Comparison of ENCODE assay signal across 19 cellular contexts in the genomic region with DNA sequence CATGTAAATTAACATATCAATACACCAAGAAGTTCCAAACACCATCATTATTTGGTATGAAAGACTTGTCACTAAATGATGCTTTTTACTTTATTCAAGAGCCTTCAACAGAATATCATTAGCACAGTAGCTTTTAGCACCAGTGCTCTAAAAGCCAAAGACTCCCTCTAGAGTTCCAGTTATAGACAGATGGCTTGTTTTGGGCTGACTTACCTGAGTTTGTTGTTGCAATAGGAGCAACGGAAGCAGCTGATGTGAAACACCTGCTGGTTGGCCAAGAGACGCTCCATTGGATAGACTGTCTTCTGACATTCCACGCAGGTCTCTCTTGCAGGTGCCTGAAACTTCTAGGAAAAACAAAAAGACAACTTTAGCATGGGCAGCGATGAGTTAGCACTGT.
"Had no signal": no experiment of that assay in that cellular context is flagged by ENCODE, and none has a peak within 500 bp of the region (broad histone marks: within the 10 kb centered on the region; RNA-seq: fewer than 3 reads in every experiment).

No MANE protein-coding gene starts in this region.

- ATAC-seq: activated CD8-positive, alpha-beta T cell treated with anti-CD3 and anti-CD28 coated beads, Interleukin-2, amount 10 ng/mL, durations not matched to agents 7 days and 5 days; effector memory CD8-positive, alpha-beta T cell; naive thymus-derived CD8-positive, alpha-beta T cell; right cardiac atrium; T-cell had no signal

- H3K36me3 ChIP-seq: breast epithelium, ovary had no signal

- H3K4me3 Mint-ChIP-seq: activated B cell treated with CpG ODN at 0.5 μM for 24 hours; activated CD8-positive, alpha-beta T cell treated with anti-CD3 and anti-CD28 coated beads, Interleukin-2, amount 10 ng/mL, durations not matched to agents 7 days and 5 days; effector memory CD8-positive, alpha-beta T cell; immature natural killer cell; memory B cell; naive thymus-derived CD8-positive, alpha-beta T cell; T-cell had no signal

- H3K9me3 ChIP-seq: ascending aorta, breast epithelium, ovary, psoas muscle, SK-N-SH, thoracic aorta, upper lobe of left lung had no signal

- H3K27ac ChIP-seq: ascending aorta, breast epithelium, ovary, psoas muscle, upper lobe of left lung had no signal

- H3K27ac Mint-ChIP-seq: activated B cell treated with CpG ODN at 0.5 μM for 24 hours; activated CD8-positive, alpha-beta T cell treated with anti-CD3 and anti-CD28 coated beads, Interleukin-2, amount 10 ng/mL, durations not matched to agents 7 days and 5 days; immature natural killer cell; memory B cell; T-cell had no signal

- H3K27me3 Mint-ChIP-seq: activated B cell treated with CpG ODN at 0.5 μM for 24 hours; effector memory CD8-positive, alpha-beta T cell; memory B cell; naive thymus-derived CD8-positive, alpha-beta T cell; T-cell had no signal

- H3K4me3 ChIP-seq: ascending aorta, breast epithelium, ovary, psoas muscle, thoracic aorta, upper lobe of left lung had no signal

- H3K9ac ChIP-seq: SK-N-SH had no signal

- H3K4me1 Mint-ChIP-seq: activated B cell treated with CpG ODN at 0.5 μM for 24 hours, immature natural killer cell, memory B cell had no signal

- H3K9me3 Mint-ChIP-seq: activated B cell treated with CpG ODN at 0.5 μM for 24 hours; effector memory CD8-positive, alpha-beta T cell; immature natural killer cell; memory B cell; naive thymus-derived CD8-positive, alpha-beta T cell; T-cell had no signal

- H3K27me3 ChIP-seq: ascending aorta, breast epithelium, ovary, upper lobe of left lung had no signal

- H3K4me2 ChIP-seq: SK-N-SH had no signal

- H3K9me2 ChIP-seq: SK-N-SH had no signal

- DNase-seq: activated B cell treated with CpG ODN at 0.5 μM for 24 hours; activated CD4-positive, alpha-beta T cell treated with anti-CD3 and anti-CD28 coated beads for 48 hours; activated CD8-positive, alpha-beta memory T cell treated with anti-CD3 and anti-CD28 coated beads, Interleukin-2, amount 50 U/mL, for 48 hours; activated CD8-positive, alpha-beta T cell treated with anti-CD3 and anti-CD28 coated beads, Interleukin-2, amount 10 ng/mL, durations not matched to agents 7 days and 5 days; activated naive CD4-positive, alpha-beta T cell treated with Interleukin-2 at 50 U/mL for 16 hours; effector memory CD8-positive, alpha-beta T cell; immature natural killer cell; naive thymus-derived CD8-positive, alpha-beta T cell; ovary; psoas muscle; right cardiac atrium; SK-N-SH; stimulated activated CD4-positive, alpha-beta T cell treated with anti-CD3 and anti-CD28 coated beads, Interleukin-2, amount 100 ng/mL, for 24 hours; T-cell; upper lobe of left lung had no signal
